ENCODE assay signal across 8 cellular contexts in genomic region chr9:137534256-137535119, GRCh38. TPM values are rescaled to one million over a fixed set of nuclear protein-coding genes. Genes with fewer than 3 reads are reported as not detected.
DNase-seq lines count a peak whose midpoint lies in the region; ATAC-seq and TF ChIP-seq lines count a peak whose summit lies in the region.

No MANE protein-coding gene starts in this region.

- peaks cover 0 to 8% of the 10 kb centered on the region in 2 donors for H3K4me1 ChIP-seq in thoracic aorta (ENCODE audit: control insufficient read depth in 1 of 2, low read depth in 2 of 2)

- H3K9me3 ChIP-seq in thoracic aorta, result no peaks in the 10 kb centered on the region

- H3K27ac ChIP-seq in brain microvascular endothelial cell (no peak overlapping the region), thoracic aorta (no peak overlapping the region)

- H3K36me3 ChIP-seq in brain microvascular endothelial cell (replicated peaks) (no peaks in the 10 kb centered on the region), thoracic aorta (peaks cover 3% of the 10 kb centered on the region)

- no peaks in the 10 kb centered on the region for H3K27me3 ChIP-seq in brain microvascular endothelial cell (replicated peaks)
- no peaks in the 10 kb centered on the region for H3K27me3 ChIP-seq in thoracic aorta (replicated peaks; ENCODE audit: insufficient read depth)

- DNase-seq in NCI-H1105 treated with DMSO at 0.1 percent for 48 hours (lab: John Stamatoyannopoulos, UW) (peak; percentile 45), NCI-H1105 (lab: John Stamatoyannopoulos, UW) (no peak), OCI-M1 (lab: John Stamatoyannopoulos, UW) (peak; percentile 88), brain microvascular endothelial cell (peak; percentile 57), islet precursor cell (peak; percentile 72), thoracic aorta (ENCODE audit: low spot score) (no peak)

- H3K4me3 ChIP-seq in brain microvascular endothelial cell (ENCODE audit: low read depth, low read length), result no peak overlapping the region
- no peak overlapping the region for H3K4me3 ChIP-seq in thoracic aorta

- peak; percentile 48 for TF ChIP-seq RAD21 in Ishikawa (IDR thresholded peaks at IDR 0.05; ENCODE audit: low read depth)

- ATAC-seq in thoracic aorta (ENCODE audit: insufficient number of reproducible peaks, low FRiP score, low read depth) (peak; percentile 65), GM18520 (IDR thresholded peaks at IDR 0.05; ENCODE audit: unreplicated experiment) (no peak)

- TF ChIP-seq EP300 in Ishikawa (IDR thresholded peaks at IDR 0.05; ENCODE audit: borderline replicate concordance), result no peak

- TF ChIP-seq CTCF in brain microvascular endothelial cell (IDR thresholded peaks at IDR 0.05; ENCODE audit: low read depth, low read length, missing control alignments), result peak; percentile 75
- TF ChIP-seq CTCF in thoracic aorta (IDR thresholded peaks at IDR 0.05), result peak; percentile 52

- in situ Hi-C loops in brain microvascular endothelial cell (cut with HindIII; ENCODE audit: low pct_ligation_motif_present, low sequenced_read_pairs), result no loop called here

TF ChIP-seq in Ishikawa, 13 proteins besides CTCF, POLR2A, EP300 and RAD21:
- peak; percentile 94 for TF ChIP-seq USF1 (IDR thresholded peaks at IDR 0.05)
- no peak for TF ChIP-seq TAF1 (IDR thresholded peaks at IDR 0.05; ENCODE audit: low read depth)
- TF ChIP-seq FOXM1 (IDR thresholded peaks at IDR 0.05; ENCODE audit: borderline replicate concordance, low read depth), result no peak
- peak; percentile 85 for TF ChIP-seq MAX (IDR thresholded peaks at IDR 0.05)

RNA-seq across cellular contexts. Expression of gene PNPLA7, which starts 15.7 kb away (rescaled TPM):
- 10 to 100 TPM; 12.7 to 21.4 TPM for total RNA-seq in thoracic aorta

RNA-seq across cellular contexts. Expression of gene MRPL41, which starts 17.2 kb away (rescaled TPM):
- 10 to 100 TPM; 23.5 to 54.3 TPM for total RNA-seq in thoracic aorta

RNA-seq across cellular contexts. Expression of gene DPH7, which starts 44.2 kb away (rescaled TPM):
- total RNA-seq in thoracic aorta, result 10 to 100 TPM; 36.8 to 43.7 TPM

RNA-seq across cellular contexts. Expression of gene ZMYND19, which starts 55.8 kb away (rescaled TPM):
- total RNA-seq in thoracic aorta, result 10 to 100 TPM; 10.8 to 14.1 TPM

Comparison
In these comparisons a context has a peak if more than half of its experiments do, and no peak if none do; other contexts are left out.
1. DNase-seq: peak in NCI-H1105 treated with DMSO at 0.1 percent for 48 hours (single experiment), OCI-M1 (single experiment), brain microvascular endothelial cell (single experiment) and islet precursor cell (single experiment); none in NCI-H1105 (single experiment) and thoracic aorta (single experiment).